8 cellular contexts compared by ENCODE assay signal in the genomic region with DNA sequence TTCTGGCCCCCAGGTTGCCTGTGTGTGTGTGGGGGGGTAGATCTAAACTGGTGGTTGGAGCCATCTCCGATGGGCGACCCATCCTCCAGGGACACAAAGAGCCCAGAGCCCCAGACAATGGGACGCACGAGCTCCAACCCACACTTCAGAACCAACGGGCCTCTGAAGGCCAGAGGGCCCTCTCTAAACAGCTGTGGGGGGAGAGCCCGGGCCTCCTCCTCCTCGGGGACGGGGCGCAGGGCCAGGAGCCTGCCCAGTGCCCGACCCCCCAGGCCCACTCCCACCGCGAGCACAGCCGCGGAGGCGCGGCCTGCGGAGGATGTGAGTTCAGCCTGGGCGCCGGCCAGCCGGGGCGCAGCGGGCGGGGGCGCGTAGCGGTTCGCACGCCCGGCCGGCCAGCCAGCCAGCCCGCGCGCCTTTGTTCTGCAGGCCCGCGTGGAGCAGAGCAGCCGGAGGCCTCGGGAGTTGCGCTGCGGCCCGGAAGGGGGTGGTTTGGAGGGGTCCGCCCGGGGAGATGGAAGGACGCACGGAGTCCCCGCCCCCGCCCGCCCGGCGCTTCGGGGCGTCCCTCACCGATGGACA. TPM values are rescaled to one million over a fixed set of nuclear protein-coding genes. Genes with fewer than 3 reads are reported as not detected.
DNase-seq lines count a peak whose midpoint lies in the region; ATAC-seq, FAIRE-seq and TF ChIP-seq lines count a peak whose summit lies in the region.

No MANE protein-coding gene starts in this region.

- peak overlapping the region; percentile 93 for H3K4me3 Mint-ChIP-seq in astrocyte (ENCODE audit: unreplicated experiment)

- peaks cover 11% of the 10 kb centered on the region for H3K36me3 ChIP-seq in astrocyte (ENCODE audit: insufficient read depth, low read length)
- H3K36me3 ChIP-seq in thoracic aorta = peaks cover 40% of the 10 kb centered on the region

- no peak for FAIRE-seq in astrocyte (lab: Jason Lieb, UNC)

- ATAC-seq in thoracic aorta (ENCODE audit: insufficient number of reproducible peaks, low FRiP score, low read depth) (no peak), left lobe of liver (no peak)

- H3K9me3 Mint-ChIP-seq in astrocyte (ENCODE audit: unreplicated experiment) = no peaks in the 10 kb centered on the region

- H3K4me3 ChIP-seq in astrocyte (ENCODE audit: insufficient read depth, low read depth, low read length) (peak overlapping the region; percentile 99), thoracic aorta (peak overlapping the region; percentile 83)

- no peaks in the 10 kb centered on the region for H3K27me3 Mint-ChIP-seq in astrocyte (ENCODE audit: low read depth, unreplicated experiment)

- H3K4me1 ChIP-seq in astrocyte (ENCODE audit: insufficient read depth, low read length) (peaks cover 25% of the 10 kb centered on the region), thoracic aorta (ENCODE audit: control insufficient read depth in 1 of 2, low read depth in 2 of 2) (peaks cover 11 to 34% of the 10 kb centered on the region in 2 donors)

- no peaks in the 10 kb centered on the region for H3K9me3 ChIP-seq in astrocyte (ENCODE audit: insufficient read depth, low read depth, low read length)
- no peaks in the 10 kb centered on the region for H3K9me3 ChIP-seq in thoracic aorta

- H3K27me3 ChIP-seq in astrocyte (ENCODE audit: insufficient read depth, low read length) (no peaks in the 10 kb centered on the region), layer of hippocampus (ENCODE audit: control insufficient read depth, insufficient read depth, low read length) (no peaks in the 10 kb centered on the region), thoracic aorta (replicated peaks; ENCODE audit: insufficient read depth) (no peaks in the 10 kb centered on the region)

- H3K9ac ChIP-seq in astrocyte (ENCODE audit: low read length) = peak overlapping the region; percentile 93

- peak overlapping the region; percentile 98 for H3K4me2 ChIP-seq in astrocyte (ENCODE audit: low read length)

- peaks cover 6% of the 10 kb centered on the region for H3K36me3 Mint-ChIP-seq in astrocyte (ENCODE audit: low read depth, unreplicated experiment)

- H3K27ac Mint-ChIP-seq in astrocyte (ENCODE audit: unreplicated experiment) = peak overlapping the region; percentile 94

- H3K79me2 ChIP-seq in astrocyte (ENCODE audit: insufficient read depth, low read length) = peaks cover 91% of the 10 kb centered on the region

- DNase-seq in stimulated activated CD4-positive, alpha-beta T cell treated with anti-CD3 and anti-CD28 coated beads, Interleukin-15, amount 100 ng/mL, for 24 hours = peak; percentile 40
- DNase-seq in stimulated activated CD4-positive, alpha-beta T cell treated with anti-CD3 and anti-CD28 coated beads, Interleukin-4, amount 100 ng/mL, for 4 hours = no peak
- DNase-seq in astrocyte (ENCODE audit: low read depth) = no peak
- DNase-seq in thoracic aorta (ENCODE audit: low spot score) = no peak
- DNase-seq in left lobe of liver (ENCODE audit: low spot score) = no peak
- no peak for DNase-seq in HK-2 (ENCODE audit: unreplicated experiment)
- DNase-seq in C1 segment of cervical spinal cord (lab: John Stamatoyannopoulos, UW) = no peak

- peak overlapping the region; percentile 82 for H3K27ac ChIP-seq in astrocyte (ENCODE audit: low read depth, low read length)
- H3K27ac ChIP-seq in layer of hippocampus (ENCODE audit: low read depth, low read length) = peak overlapping the region; percentile 85
- peak overlapping the region; percentile 88 to 97 for H3K27ac ChIP-seq in thoracic aorta

- H2AFZ ChIP-seq in astrocyte (ENCODE audit: low read depth, low read length) = no peak overlapping the region

- H4K20me1 ChIP-seq in astrocyte (ENCODE audit: insufficient read depth, low read length) = peaks cover 56% of the 10 kb centered on the region

- H3K4me1 Mint-ChIP-seq in astrocyte (ENCODE audit: low read depth, unreplicated experiment) = no peaks in the 10 kb centered on the region

- TF ChIP-seq CTCF in astrocyte (IDR thresholded peaks at IDR 0.05; ENCODE audit: insufficient read depth, low read depth, low read length) = no peak
- no peak for TF ChIP-seq CTCF in thoracic aorta (IDR thresholded peaks at IDR 0.05)

RNA-seq across cellular contexts. Expression of a gene that starts 4.0 kb away (rescaled TPM):
- total RNA-seq in astrocyte (2,809 and 2,978 TPM in 2 replicates), thoracic aorta (over 10,000 TPM in 1 of 2 donors, 1,000 to 10,000 TPM in 1; 5,928 to 11,236 TPM), left lobe of liver (76.6 TPM)

RNA-seq across cellular contexts. Expression of a gene that starts 8.7 kb away (rescaled TPM):
- 75.6 and 75.7 TPM in 2 replicates for total RNA-seq in astrocyte
- total RNA-seq in thoracic aorta = 10 to 100 TPM; 43.8 to 74.2 TPM
- 19.5 TPM for total RNA-seq in left lobe of liver

RNA-seq across cellular contexts. Expression of a gene that starts 27.8 kb away (rescaled TPM):
- 1,848 and 1,967 TPM in 2 replicates for total RNA-seq in astrocyte
- total RNA-seq in thoracic aorta = 1,000 to 10,000 TPM; 2,221 to 4,479 TPM
- 1,085 TPM for total RNA-seq in left lobe of liver

RNA-seq across cellular contexts. Expression of a gene that starts 38.7 kb away (rescaled TPM):
- total RNA-seq in astrocyte (35.1 and 39.1 TPM in 2 replicates), thoracic aorta (10 to 100 TPM; 39.9 to 41.8 TPM), left lobe of liver (14.9 TPM)

RNA-seq across cellular contexts. Expression of a gene that starts 40.9 kb away (rescaled TPM):
- 16.6 and 20.7 TPM in 2 replicates for total RNA-seq in astrocyte
- total RNA-seq in thoracic aorta = 10 to 100 TPM; 54.3 to 71.1 TPM
- 21.0 TPM for total RNA-seq in left lobe of liver

Comparison
In these comparisons a context has a peak if more than half of its experiments do, and no peak if none do; other contexts are left out.
1. RNA of a gene that starts 4.0 kb away (total RNA-seq): 5,928 to 11,236 TPM in thoracic aorta and 2,809 to 2,978 TPM in astrocyte; 76.6 TPM in left lobe of liver (single experiment); every median in the first group is over 10 times any median in the second.
2. Peak in every context shown above with its lines, with median percentiles within 50 percentile points of each other: H3K27ac ChIP-seq.